Comparison of ENCODE assay signal across 1 cellular context in the genomic region with DNA sequence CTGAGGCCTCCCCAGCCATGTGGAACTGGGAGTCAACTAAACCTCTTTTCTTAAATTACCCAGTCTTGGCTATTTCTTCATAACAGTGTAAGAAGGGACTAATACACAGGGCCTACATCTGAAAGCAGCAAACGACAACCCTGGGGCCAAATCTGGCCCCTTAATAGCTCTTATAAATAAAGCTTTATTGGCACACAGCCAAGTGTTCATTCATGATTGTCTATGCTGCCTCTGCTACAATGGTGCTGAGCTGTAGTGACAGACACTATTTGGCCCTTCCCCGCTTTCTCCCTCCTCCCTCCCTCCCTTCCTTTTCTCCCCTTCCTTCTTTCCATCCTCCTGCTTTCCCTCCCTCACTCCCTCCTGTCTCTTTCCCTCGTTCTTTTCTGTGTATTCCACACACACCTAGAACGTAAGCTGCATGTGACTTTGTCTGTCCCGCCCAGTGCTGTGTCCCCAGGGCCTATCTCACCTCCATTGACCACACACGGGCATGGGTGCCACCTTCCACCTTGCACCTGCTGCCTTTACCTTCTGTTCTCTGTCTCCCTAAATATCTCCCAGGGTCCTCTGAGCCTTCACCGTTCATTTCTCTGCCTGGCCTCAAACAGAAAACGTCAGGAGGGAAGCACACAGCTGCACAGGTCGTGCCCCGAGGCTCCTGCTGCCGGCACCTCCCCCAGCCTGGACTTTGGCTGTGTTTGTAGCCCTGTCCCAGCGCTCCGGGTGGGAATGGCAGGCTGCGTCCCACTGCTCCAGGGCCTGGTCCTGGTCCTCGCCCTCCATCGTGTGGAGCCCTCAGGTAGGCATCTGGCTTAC.
A peak's percentile ranks its signal among the peaks of the same experiment; 100 is the strongest.
TF ChIP-seq lines count a peak whose summit lies in the region.

A gene with protein sequence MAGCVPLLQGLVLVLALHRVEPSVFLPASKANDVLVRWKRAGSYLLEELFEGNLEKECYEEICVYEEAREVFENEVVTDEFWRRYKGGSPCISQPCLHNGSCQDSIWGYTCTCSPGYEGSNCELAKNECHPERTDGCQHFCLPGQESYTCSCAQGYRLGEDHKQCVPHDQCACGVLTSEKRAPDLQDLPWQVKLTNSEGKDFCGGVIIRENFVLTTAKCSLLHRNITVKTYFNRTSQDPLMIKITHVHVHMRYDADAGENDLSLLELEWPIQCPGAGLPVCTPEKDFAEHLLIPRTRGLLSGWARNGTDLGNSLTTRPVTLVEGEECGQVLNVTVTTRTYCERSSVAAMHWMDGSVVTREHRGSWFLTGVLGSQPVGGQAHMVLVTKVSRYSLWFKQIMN (plus strand): TSS at position 720 of the 819 bp plus-strand sequence. CDS start 13 bp downstream, at position 733.

TF ChIP-seq in HepG2, 621 proteins besides CTCF, POLR2A, EP300 and RAD21 (continued from another document):
- TF ChIP-seq, protein P1, sequence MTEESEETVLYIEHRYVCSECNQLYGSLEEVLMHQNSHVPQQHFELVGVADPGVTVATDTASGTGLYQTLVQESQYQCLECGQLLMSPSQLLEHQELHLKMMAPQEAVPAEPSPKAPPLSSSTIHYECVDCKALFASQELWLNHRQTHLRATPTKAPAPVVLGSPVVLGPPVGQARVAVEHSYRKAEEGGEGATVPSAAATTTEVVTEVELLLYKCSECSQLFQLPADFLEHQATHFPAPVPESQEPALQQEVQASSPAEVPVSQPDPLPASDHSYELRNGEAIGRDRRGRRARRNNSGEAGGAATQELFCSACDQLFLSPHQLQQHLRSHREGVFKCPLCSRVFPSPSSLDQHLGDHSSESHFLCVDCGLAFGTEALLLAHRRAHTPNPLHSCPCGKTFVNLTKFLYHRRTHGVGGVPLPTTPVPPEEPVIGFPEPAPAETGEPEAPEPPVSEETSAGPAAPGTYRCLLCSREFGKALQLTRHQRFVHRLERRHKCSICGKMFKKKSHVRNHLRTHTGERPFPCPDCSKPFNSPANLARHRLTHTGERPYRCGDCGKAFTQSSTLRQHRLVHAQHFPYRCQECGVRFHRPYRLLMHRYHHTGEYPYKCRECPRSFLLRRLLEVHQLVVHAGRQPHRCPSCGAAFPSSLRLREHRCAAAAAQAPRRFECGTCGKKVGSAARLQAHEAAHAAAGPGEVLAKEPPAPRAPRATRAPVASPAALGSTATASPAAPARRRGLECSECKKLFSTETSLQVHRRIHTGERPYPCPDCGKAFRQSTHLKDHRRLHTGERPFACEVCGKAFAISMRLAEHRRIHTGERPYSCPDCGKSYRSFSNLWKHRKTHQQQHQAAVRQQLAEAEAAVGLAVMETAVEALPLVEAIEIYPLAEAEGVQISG (CRISPR knock-in tag; IDR thresholded peaks at IDR 0.05): peak; percentile 63
- TF ChIP-seq ZNF746 (CRISPR knock-in tag; IDR thresholded peaks at IDR 0.05) (peak; percentile 23; the same call in 1 of the 2 replicates), TRIM24 (CRISPR knock-in tag; IDR thresholded peaks at IDR 0.05) (0 out of 2 replicates have a peak, but pooled peaks have one; percentile 17), PHF8 (CRISPR knock-in tag; IDR thresholded peaks at IDR 0.05) (peak; percentile 61), TSC22D2 (CRISPR knock-in tag; IDR thresholded peaks at IDR 0.05; ENCODE audit: borderline replicate concordance) (0 out of 2 replicates have a peak, but pooled peaks have one; percentile 61), ZNF878 (CRISPR knock-in tag; IDR thresholded peaks at IDR 0.05) (no peak), EHMT2 (IDR thresholded peaks at IDR 0.05; ENCODE audit: borderline replicate concordance, low read depth, low read length) (no peak), KLF16 (CRISPR knock-in tag; IDR thresholded peaks at IDR 0.05) (peak in 1 of 2 experiments; percentile 37; a peak in 1 of 4 replicates), WIZ (CRISPR knock-in tag; IDR thresholded peaks at IDR 0.05) (no peak), NR2F1 (CRISPR knock-in tag; IDR thresholded peaks at IDR 0.05) (peak; percentile 92 to 94), ZNF468 (CRISPR knock-in tag; IDR thresholded peaks at IDR 0.05) (no peak), MIXL1 (CRISPR knock-in tag; IDR thresholded peaks at IDR 0.05) (peak; percentile 82; the same call in 1 of the 2 replicates), ZFP90 (CRISPR knock-in tag; IDR thresholded peaks at IDR 0.05; ENCODE audit: borderline replicate concordance) (0 out of 2 replicates have a peak, but pooled peaks have one; percentile 29), ZNF788 (CRISPR knock-in tag; IDR thresholded peaks at IDR 0.05; ENCODE audit: borderline replicate concordance) (peak; percentile 38; the same call in 1 of the 2 replicates), MIER2 (CRISPR knock-in tag; IDR thresholded peaks at IDR 0.05) (0 out of 2 replicates have a peak, but pooled peaks have one; percentile 20), SAP130 (CRISPR knock-in tag; IDR thresholded peaks at IDR 0.05; ENCODE audit: low read depth) (peak; percentile 92), ZNF263 (CRISPR knock-in tag; IDR thresholded peaks at IDR 0.05) (peak; percentile 61), NONO (IDR thresholded peaks at IDR 0.05) (no peak), NONO (CRISPR knock-in tag; conservative IDR thresholded peaks at IDR 0.05) (peak; percentile 23; the same call in 1 of the 2 replicates), STAG1 (CRISPR knock-in tag; IDR thresholded peaks at IDR 0.05) (peak; percentile 25), ZFP41 (CRISPR knock-in tag; IDR thresholded peaks at IDR 0.05; ENCODE audit: borderline replicate concordance) (peak; percentile 80; the same call in 1 of the 2 replicates), ZNF563 (CRISPR knock-in tag; IDR thresholded peaks at IDR 0.05) (peak; percentile 68; the same call in 1 of the 2 replicates), ZNF205 (CRISPR knock-in tag; IDR thresholded peaks at IDR 0.05) (peak; percentile 73; the same call in 1 of the 2 replicates), ZNF207 (IDR thresholded peaks at IDR 0.05; ENCODE audit: borderline replicate concordance) (no peak), SP4 (CRISPR knock-in tag; IDR thresholded peaks at IDR 0.05) (peak; percentile 62; the same call in 1 of the 2 replicates)
- TF ChIP-seq, protein P2, sequence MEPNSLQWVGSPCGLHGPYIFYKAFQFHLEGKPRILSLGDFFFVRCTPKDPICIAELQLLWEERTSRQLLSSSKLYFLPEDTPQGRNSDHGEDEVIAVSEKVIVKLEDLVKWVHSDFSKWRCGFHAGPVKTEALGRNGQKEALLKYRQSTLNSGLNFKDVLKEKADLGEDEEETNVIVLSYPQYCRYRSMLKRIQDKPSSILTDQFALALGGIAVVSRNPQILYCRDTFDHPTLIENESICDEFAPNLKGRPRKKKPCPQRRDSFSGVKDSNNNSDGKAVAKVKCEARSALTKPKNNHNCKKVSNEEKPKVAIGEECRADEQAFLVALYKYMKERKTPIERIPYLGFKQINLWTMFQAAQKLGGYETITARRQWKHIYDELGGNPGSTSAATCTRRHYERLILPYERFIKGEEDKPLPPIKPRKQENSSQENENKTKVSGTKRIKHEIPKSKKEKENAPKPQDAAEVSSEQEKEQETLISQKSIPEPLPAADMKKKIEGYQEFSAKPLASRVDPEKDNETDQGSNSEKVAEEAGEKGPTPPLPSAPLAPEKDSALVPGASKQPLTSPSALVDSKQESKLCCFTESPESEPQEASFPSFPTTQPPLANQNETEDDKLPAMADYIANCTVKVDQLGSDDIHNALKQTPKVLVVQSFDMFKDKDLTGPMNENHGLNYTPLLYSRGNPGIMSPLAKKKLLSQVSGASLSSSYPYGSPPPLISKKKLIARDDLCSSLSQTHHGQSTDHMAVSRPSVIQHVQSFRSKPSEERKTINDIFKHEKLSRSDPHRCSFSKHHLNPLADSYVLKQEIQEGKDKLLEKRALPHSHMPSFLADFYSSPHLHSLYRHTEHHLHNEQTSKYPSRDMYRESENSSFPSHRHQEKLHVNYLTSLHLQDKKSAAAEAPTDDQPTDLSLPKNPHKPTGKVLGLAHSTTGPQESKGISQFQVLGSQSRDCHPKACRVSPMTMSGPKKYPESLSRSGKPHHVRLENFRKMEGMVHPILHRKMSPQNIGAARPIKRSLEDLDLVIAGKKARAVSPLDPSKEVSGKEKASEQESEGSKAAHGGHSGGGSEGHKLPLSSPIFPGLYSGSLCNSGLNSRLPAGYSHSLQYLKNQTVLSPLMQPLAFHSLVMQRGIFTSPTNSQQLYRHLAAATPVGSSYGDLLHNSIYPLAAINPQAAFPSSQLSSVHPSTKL (CRISPR knock-in tag; IDR thresholded peaks at IDR 0.05): peak; percentile 75
- TF ChIP-seq, protein P3, sequence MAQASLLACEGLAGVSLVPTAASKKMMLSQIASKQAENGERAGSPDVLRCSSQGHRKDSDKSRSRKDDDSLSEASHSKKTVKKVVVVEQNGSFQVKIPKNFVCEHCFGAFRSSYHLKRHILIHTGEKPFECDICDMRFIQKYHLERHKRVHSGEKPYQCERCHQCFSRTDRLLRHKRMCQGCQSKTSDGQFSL (CRISPR knock-in tag; IDR thresholded peaks at IDR 0.05): no peak; the same call in 1 of the 2 replicates
